In the genomic region with DNA sequence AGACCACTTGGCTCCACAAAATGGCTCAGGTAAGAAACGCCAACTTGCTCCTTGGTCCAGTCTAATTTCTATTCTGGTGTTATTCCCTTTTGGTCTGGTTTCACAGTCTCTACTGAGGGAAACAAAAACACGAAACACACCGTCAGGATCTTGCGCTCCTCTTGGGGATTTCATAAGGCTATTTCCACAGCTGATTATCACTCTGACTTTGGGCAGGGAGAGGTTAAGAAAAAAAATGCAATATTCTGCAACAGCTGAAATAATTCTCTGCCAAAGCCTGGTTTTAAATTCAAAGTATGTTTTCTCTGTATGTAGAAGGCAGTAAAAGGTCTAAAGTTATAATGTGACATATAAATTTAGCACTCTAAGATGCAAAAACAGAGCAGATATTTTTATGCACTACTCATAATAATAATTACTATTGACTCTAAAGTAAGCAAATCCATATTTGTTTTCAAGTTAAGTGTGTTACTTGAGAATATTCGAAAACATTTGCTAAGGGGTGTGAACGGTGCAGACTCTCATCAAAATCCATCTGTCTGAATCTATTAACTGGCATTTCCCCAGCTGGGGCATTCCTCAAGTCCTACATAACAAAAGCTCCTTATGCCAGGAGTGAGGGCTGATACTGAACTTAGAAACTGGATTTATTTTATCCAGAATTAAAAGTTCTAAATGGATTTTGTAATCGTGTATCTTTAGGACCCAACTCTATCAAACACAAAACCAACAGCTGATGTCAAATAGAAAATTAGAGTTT, we compare ENCODE assay signal across 16 cellular contexts. TPM values are rescaled to one million over a fixed set of nuclear protein-coding genes. Genes with fewer than 3 reads are reported as not detected.
DNase-seq lines count a peak whose midpoint lies in the region; ATAC-seq, FAIRE-seq and TF ChIP-seq lines count a peak whose summit lies in the region.
"Had no signal": no experiment of that assay in that cellular context is flagged by ENCODE, and none has a peak within 500 bp of the region (broad histone marks: within the 10 kb centered on the region; RNA-seq: fewer than 3 reads in every experiment).

No MANE protein-coding gene starts in this region.

- FAIRE-seq in astrocyte (lab: Jason Lieb, UNC): peak; percentile 76

- TF ChIP-seq CTCF in right atrium auricular region (IDR thresholded peaks at IDR 0.05) (no peak), astrocyte (IDR thresholded peaks at IDR 0.05; ENCODE audit: insufficient read depth, low read depth, low read length) (no peak), foreskin fibroblast (IDR thresholded peaks at IDR 0.05; ENCODE audit: low read depth, low read length) (no peak), type B pancreatic cell (conservative IDR thresholded peaks at IDR 0.05) (no peak)

- H3K27me3 Mint-ChIP-seq in astrocyte (ENCODE audit: low read depth, unreplicated experiment) (no peaks in the 10 kb centered on the region), type B pancreatic cell (peaks cover 4% of the 10 kb centered on the region)

- ATAC-seq in Right ventricle myocardium superior (ENCODE audit: poor library complexity) (peak; percentile 28), GM18519 (IDR thresholded peaks at IDR 0.05; ENCODE audit: low FRiP score, unreplicated experiment) (no peak)

- no peaks in the 10 kb centered on the region for H3K79me2 ChIP-seq in astrocyte (ENCODE audit: insufficient read depth, low read length)

- peaks cover 0 to 9% of the 10 kb centered on the region in 2 donors for H3K4me1 ChIP-seq in right atrium auricular region
- H3K4me1 ChIP-seq in astrocyte (ENCODE audit: insufficient read depth, low read length): no peaks in the 10 kb centered on the region
- H3K4me1 ChIP-seq: Caco-2 had no signal

- no peak overlapping the region for H3K4me3 ChIP-seq in right atrium auricular region
- H3K4me3 ChIP-seq in astrocyte (ENCODE audit: insufficient read depth, low read depth, low read length): no peak overlapping the region
- no peak overlapping the region for H3K4me3 ChIP-seq in foreskin fibroblast (ENCODE audit: low read depth in 1 of 2, low read length in 2 of 2)
- H3K4me3 ChIP-seq: stomach had no signal

- H3K36me3 ChIP-seq in right atrium auricular region (no peaks in the 10 kb centered on the region), astrocyte (ENCODE audit: insufficient read depth, low read length) (no peaks in the 10 kb centered on the region)
- H3K36me3 ChIP-seq: stomach, WERI-Rb-1 had no signal

- no peaks in the 10 kb centered on the region for H3K4me1 Mint-ChIP-seq in astrocyte (ENCODE audit: low read depth, unreplicated experiment)
- H3K4me1 Mint-ChIP-seq in type B pancreatic cell (ENCODE audit: unreplicated experiment): peaks cover 4% of the 10 kb centered on the region

- intact Hi-C loops in Right ventricle myocardium superior (cut with DNase I): no loop called here

- H3K27ac ChIP-seq in right atrium auricular region (peak overlapping the region in 1 of 2 donors; percentile 62), astrocyte (ENCODE audit: low read depth, low read length) (no peak overlapping the region), caudate nucleus (ENCODE audit: low read depth, low read length) (no peak overlapping the region)
- H3K27ac ChIP-seq: WERI-Rb-1 had no signal

- H2AFZ ChIP-seq in astrocyte (ENCODE audit: low read depth, low read length): no peak overlapping the region

- H3K36me3 Mint-ChIP-seq in astrocyte (ENCODE audit: low read depth, unreplicated experiment): no peaks in the 10 kb centered on the region
- H3K36me3 Mint-ChIP-seq in type B pancreatic cell: no peaks in the 10 kb centered on the region

- no peaks in the 10 kb centered on the region for H4K20me1 ChIP-seq in astrocyte (ENCODE audit: insufficient read depth, low read length)

- no peak overlapping the region for H3K9ac ChIP-seq in astrocyte (ENCODE audit: low read length)

- no peaks in the 10 kb centered on the region for H3K9me3 Mint-ChIP-seq in astrocyte (ENCODE audit: unreplicated experiment)
- no peaks in the 10 kb centered on the region for H3K9me3 Mint-ChIP-seq in type B pancreatic cell

- H3K4me2 ChIP-seq in astrocyte (ENCODE audit: low read length): no peak overlapping the region

- H3K9me3 ChIP-seq in right atrium auricular region (no peaks in the 10 kb centered on the region), astrocyte (ENCODE audit: insufficient read depth, low read depth, low read length) (no peaks in the 10 kb centered on the region)
- H3K9me3 ChIP-seq: Caco-2, stomach had no signal

- no peaks in the 10 kb centered on the region for H3K27me3 ChIP-seq in right atrium auricular region
- no peaks in the 10 kb centered on the region for H3K27me3 ChIP-seq in astrocyte (ENCODE audit: insufficient read depth, low read length)
- H3K27me3 ChIP-seq: stomach had no signal

- H3K27ac Mint-ChIP-seq in astrocyte (ENCODE audit: unreplicated experiment) (no peak overlapping the region), type B pancreatic cell (no peak overlapping the region)

- H3K4me3 Mint-ChIP-seq in astrocyte (ENCODE audit: unreplicated experiment) (no peak overlapping the region), type B pancreatic cell (no peak overlapping the region)

- no peak for DNase-seq in Right ventricle myocardium superior
- no peak for DNase-seq in right atrium auricular region (ENCODE audit: low spot score)
- peak; percentile 20 for DNase-seq in astrocyte (ENCODE audit: low read depth)
- DNase-seq in foreskin fibroblast: peak; percentile 41 to 71
- no peak for DNase-seq in type B pancreatic cell (ENCODE audit: extremely low spot score, unreplicated experiment)
- no peak for DNase-seq in caudate nucleus (lab: John Stamatoyannopoulos, UW)
- no peak for DNase-seq in NCI-H2227 treated with DMSO at 0.1 percent for 48 hours (lab: John Stamatoyannopoulos, UW)
- DNase-seq: activated CD8-positive, alpha-beta memory T cell treated with anti-CD3 and anti-CD28 coated beads for 24 hours; activated effector memory CD4-positive, alpha-beta T cell treated with anti-CD3 and anti-CD28 coated beads, Interleukin-2, amount 50 U/mL, for 16 hours; Caco-2; hippocampal formation; left cardiac atrium; NCI-H526 treated with DMSO at 0.1 percent for 48 hours; stomach; WERI-Rb-1 had no signal

RNA-seq across cellular contexts. Expression of a gene that starts 38.4 kb away (rescaled TPM):
- 36.4 TPM for total RNA-seq in Right ventricle myocardium superior
- total RNA-seq in right atrium auricular region: 10 to 100 TPM; 21.6 to 23.3 TPM
- total RNA-seq in astrocyte: 28.7 and 30.1 TPM in 2 replicates
- 12.1 and 24.7 TPM in 2 replicates for total RNA-seq in type B pancreatic cell (ENCODE audit: low replicate concordance)

Comparison
In these comparisons a context has a peak if more than half of its experiments do, and no peak if none do; other contexts are left out.
1. DNase-seq: peak in astrocyte (single experiment) and foreskin fibroblast (2 of 2); none in Right ventricle myocardium superior (single experiment), right atrium auricular region (single experiment), type B pancreatic cell (single experiment), caudate nucleus (0 of 61) and NCI-H2227 treated with DMSO at 0.1 percent for 48 hours (single experiment).